Comparison of ENCODE assay signal across 26 cellular contexts in the genomic region with DNA sequence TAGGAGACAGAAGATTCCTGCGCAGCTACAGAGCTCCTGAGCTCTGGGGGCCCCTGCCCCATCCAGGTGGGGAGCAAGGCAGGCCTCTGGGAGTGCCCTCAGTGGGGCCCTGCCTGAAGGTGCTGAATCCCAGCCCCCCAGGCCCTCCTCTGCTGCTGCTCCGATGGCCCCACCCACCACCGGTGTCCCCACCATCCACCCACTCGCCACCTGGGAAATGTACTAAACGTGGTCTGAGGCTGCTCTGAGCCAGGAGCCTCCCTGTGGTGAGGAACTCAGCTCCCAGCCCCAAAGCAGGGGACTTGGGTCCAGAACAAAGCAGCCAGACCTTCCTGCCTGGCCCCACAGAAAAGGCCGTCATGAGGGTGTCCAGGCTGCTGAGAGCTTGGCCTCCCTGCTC.
"Had no signal": no experiment of that assay in that cellular context is flagged by ENCODE, and none has a peak within 500 bp of the region (broad histone marks: within the 10 kb centered on the region; RNA-seq: fewer than 3 reads in every experiment).

No MANE protein-coding gene starts in this region.

- H3K9me3 ChIP-seq: esophagus squamous epithelium, left ventricle myocardium inferior, neutrophil, right lobe of liver, testis had no signal

- H3K27me3 ChIP-seq: esophagus squamous epithelium, neutrophil, right lobe of liver, testis had no signal

- H3K4me3 ChIP-seq: esophagus squamous epithelium, left ventricle myocardium inferior, lung, right lobe of liver, testis, tibial artery had no signal

- ATAC-seq: effector memory CD8-positive, alpha-beta T cell; stimulated activated memory B cell treated with anti-CD40 and anti-IgM and Interleukin-4, amounts not matched to agents 10 μg/mL and 1 μg/mL and 100 μg/mL, for 72 hours; stimulated activated naive CD8-positive, alpha-beta T cell treated with anti-CD3 and anti-CD28 coated beads, Interleukin-15, Interleukin-2, amounts not matched to agents 100 U/mL and 50 U/mL, for 24 hours had no signal

- DNase-seq: cerebellar nuclear complex; cortex of kidney; effector memory CD8-positive, alpha-beta T cell; erythroblast; esophagus squamous epithelium; foreskin melanocyte; glutamatergic neuron; hypothalamus; left ventricle myocardium inferior; naive B cell; right lobe of liver; stimulated activated CD4-positive, alpha-beta T cell treated with anti-CD3 and anti-CD28 coated beads, Interleukin-12 subunit alpha, Interleukin-12 subunit beta, amount 100 ng/mL, for 4 hours; stimulated activated CD4-positive, alpha-beta T cell treated with anti-CD3 and anti-CD28 coated beads, Interleukin-1b, Interleukin-23, amount 100 ng/mL, for 48 hours; stimulated activated CD4-positive, alpha-beta T cell treated with anti-CD3 and anti-CD28 coated beads, Interleukin-4, amount 100 ng/mL, for 1 hour; stimulated activated naive CD8-positive, alpha-beta T cell treated with anti-CD3 and anti-CD28 coated beads, Interleukin-15, Interleukin-2, amounts not matched to agents 100 U/mL and 50 U/mL, for 24 hours; substantia nigra; testis; tibial artery had no signal

- H3K36me3 ChIP-seq: esophagus squamous epithelium, left ventricle myocardium inferior, neutrophil, right lobe of liver, tibial artery had no signal

- FAIRE-seq: endometrium, keratinocyte, small intestine, urothelium cell line had no signal

- H3K9ac ChIP-seq: parathyroid adenoma had no signal

- H3K4me1 ChIP-seq: esophagus squamous epithelium, left ventricle myocardium inferior, parathyroid adenoma, right lobe of liver, testis, tibial artery had no signal

- H3K27ac ChIP-seq: esophagus squamous epithelium, left ventricle myocardium inferior, neutrophil, parathyroid adenoma, right lobe of liver, testis, tibial artery had no signal
